1 cellular context compared by ENCODE assay signal in the genomic region with DNA sequence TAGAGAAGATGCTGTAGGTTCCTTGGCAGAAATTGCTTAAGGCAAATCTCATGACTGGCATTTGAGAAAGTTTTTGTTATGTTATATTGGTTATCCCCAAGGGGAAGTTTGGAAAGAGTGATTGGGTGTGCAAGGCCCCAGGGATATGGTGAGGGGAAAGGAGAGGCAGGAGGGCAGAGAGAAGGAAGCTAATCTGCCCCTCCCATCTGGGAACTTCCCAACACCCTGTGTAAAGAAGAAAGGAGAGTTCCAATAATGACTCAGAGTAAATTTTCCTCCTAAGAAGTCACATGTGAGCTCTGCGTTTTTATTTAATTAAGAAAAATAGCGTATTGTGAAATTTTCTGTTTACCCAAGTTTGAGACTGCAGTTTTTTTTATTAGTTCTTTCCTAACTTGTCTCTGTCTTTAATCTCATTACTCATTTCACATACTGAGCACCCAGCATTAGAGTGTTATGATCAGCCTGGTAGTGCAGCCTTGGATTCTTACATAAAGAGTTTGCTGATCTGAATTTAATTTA.
TF ChIP-seq lines count a peak whose summit lies in the region.

No MANE protein-coding gene starts in this region.

TF ChIP-seq in H1, 55 proteins besides CTCF, POLR2A, EP300 and RAD21 (continued from another document):
- TF ChIP-seq, protein P1, sequence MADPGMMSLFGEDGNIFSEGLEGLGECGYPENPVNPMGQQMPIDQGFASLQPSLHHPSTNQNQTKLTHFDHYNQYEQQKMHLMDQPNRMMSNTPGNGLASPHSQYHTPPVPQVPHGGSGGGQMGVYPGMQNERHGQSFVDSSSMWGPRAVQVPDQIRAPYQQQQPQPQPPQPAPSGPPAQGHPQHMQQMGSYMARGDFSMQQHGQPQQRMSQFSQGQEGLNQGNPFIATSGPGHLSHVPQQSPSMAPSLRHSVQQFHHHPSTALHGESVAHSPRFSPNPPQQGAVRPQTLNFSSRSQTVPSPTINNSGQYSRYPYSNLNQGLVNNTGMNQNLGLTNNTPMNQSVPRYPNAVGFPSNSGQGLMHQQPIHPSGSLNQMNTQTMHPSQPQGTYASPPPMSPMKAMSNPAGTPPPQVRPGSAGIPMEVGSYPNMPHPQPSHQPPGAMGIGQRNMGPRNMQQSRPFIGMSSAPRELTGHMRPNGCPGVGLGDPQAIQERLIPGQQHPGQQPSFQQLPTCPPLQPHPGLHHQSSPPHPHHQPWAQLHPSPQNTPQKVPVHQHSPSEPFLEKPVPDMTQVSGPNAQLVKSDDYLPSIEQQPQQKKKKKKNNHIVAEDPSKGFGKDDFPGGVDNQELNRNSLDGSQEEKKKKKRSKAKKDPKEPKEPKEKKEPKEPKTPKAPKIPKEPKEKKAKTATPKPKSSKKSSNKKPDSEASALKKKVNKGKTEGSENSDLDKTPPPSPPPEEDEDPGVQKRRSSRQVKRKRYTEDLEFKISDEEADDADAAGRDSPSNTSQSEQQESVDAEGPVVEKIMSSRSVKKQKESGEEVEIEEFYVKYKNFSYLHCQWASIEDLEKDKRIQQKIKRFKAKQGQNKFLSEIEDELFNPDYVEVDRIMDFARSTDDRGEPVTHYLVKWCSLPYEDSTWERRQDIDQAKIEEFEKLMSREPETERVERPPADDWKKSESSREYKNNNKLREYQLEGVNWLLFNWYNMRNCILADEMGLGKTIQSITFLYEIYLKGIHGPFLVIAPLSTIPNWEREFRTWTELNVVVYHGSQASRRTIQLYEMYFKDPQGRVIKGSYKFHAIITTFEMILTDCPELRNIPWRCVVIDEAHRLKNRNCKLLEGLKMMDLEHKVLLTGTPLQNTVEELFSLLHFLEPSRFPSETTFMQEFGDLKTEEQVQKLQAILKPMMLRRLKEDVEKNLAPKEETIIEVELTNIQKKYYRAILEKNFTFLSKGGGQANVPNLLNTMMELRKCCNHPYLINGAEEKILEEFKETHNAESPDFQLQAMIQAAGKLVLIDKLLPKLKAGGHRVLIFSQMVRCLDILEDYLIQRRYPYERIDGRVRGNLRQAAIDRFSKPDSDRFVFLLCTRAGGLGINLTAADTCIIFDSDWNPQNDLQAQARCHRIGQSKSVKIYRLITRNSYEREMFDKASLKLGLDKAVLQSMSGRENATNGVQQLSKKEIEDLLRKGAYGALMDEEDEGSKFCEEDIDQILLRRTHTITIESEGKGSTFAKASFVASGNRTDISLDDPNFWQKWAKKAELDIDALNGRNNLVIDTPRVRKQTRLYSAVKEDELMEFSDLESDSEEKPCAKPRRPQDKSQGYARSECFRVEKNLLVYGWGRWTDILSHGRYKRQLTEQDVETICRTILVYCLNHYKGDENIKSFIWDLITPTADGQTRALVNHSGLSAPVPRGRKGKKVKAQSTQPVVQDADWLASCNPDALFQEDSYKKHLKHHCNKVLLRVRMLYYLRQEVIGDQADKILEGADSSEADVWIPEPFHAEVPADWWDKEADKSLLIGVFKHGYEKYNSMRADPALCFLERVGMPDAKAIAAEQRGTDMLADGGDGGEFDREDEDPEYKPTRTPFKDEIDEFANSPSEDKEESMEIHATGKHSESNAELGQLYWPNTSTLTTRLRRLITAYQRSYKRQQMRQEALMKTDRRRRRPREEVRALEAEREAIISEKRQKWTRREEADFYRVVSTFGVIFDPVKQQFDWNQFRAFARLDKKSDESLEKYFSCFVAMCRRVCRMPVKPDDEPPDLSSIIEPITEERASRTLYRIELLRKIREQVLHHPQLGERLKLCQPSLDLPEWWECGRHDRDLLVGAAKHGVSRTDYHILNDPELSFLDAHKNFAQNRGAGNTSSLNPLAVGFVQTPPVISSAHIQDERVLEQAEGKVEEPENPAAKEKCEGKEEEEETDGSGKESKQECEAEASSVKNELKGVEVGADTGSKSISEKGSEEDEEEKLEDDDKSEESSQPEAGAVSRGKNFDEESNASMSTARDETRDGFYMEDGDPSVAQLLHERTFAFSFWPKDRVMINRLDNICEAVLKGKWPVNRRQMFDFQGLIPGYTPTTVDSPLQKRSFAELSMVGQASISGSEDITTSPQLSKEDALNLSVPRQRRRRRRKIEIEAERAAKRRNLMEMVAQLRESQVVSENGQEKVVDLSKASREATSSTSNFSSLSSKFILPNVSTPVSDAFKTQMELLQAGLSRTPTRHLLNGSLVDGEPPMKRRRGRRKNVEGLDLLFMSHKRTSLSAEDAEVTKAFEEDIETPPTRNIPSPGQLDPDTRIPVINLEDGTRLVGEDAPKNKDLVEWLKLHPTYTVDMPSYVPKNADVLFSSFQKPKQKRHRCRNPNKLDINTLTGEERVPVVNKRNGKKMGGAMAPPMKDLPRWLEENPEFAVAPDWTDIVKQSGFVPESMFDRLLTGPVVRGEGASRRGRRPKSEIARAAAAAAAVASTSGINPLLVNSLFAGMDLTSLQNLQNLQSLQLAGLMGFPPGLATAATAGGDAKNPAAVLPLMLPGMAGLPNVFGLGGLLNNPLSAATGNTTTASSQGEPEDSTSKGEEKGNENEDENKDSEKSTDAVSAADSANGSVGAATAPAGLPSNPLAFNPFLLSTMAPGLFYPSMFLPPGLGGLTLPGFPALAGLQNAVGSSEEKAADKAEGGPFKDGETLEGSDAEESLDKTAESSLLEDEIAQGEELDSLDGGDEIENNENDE (IDR thresholded peaks at IDR 0.05; ENCODE audit: insufficient replicate concordance, low read length), result no peak
- TF ChIP-seq RFX5 (IDR thresholded peaks at IDR 0.05; ENCODE audit: borderline replicate concordance, low read depth, low read length) (no peak), SIX5 (IDR thresholded peaks at IDR 0.05; ENCODE audit: low read depth, low read length) (no peak), JUND (IDR thresholded peaks at IDR 0.05; ENCODE audit: low read length) (no peak), CREB1 (IDR thresholded peaks at IDR 0.05) (no peak), TAF7 (optimal IDR thresholded peaks at IDR 0.05; ENCODE audit: borderline replicate concordance, low read depth, low read length) (no peak), CHD1 (IDR thresholded peaks at IDR 0.05; ENCODE audit: low read depth, low read length) (no peak), ZNF274 (IDR thresholded peaks at IDR 0.05; ENCODE audit: borderline replicate concordance, extremely low read depth, low read length) (no peak), HDAC2 (IDR thresholded peaks at IDR 0.05; ENCODE audit: borderline replicate concordance in 1 of 2, low read depth in 2 of 2, low read length in 2 of 2) (no peak), CHD2 (IDR thresholded peaks at IDR 0.05; ENCODE audit: low read length) (no peak), HDAC6 (IDR thresholded peaks at IDR 0.05; ENCODE audit: low read depth, low read length) (no peak)
- TF ChIP-seq, protein P2, sequence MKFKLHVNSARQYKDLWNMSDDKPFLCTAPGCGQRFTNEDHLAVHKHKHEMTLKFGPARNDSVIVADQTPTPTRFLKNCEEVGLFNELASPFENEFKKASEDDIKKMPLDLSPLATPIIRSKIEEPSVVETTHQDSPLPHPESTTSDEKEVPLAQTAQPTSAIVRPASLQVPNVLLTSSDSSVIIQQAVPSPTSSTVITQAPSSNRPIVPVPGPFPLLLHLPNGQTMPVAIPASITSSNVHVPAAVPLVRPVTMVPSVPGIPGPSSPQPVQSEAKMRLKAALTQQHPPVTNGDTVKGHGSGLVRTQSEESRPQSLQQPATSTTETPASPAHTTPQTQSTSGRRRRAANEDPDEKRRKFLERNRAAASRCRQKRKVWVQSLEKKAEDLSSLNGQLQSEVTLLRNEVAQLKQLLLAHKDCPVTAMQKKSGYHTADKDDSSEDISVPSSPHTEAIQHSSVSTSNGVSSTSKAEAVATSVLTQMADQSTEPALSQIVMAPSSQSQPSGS (IDR thresholded peaks at IDR 0.05; ENCODE audit: low read length), result no peak
- TF ChIP-seq, protein P3, sequence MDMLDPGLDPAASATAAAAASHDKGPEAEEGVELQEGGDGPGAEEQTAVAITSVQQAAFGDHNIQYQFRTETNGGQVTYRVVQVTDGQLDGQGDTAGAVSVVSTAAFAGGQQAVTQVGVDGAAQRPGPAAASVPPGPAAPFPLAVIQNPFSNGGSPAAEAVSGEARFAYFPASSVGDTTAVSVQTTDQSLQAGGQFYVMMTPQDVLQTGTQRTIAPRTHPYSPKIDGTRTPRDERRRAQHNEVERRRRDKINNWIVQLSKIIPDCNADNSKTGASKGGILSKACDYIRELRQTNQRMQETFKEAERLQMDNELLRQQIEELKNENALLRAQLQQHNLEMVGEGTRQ (IDR thresholded peaks at IDR 0.05; ENCODE audit: low read length), result no peak
